In genomic region chr2:28360066-28360741, GRCh38 we compare ENCODE assay signal across 12 cellular contexts. TPM values are rescaled to one million over a fixed set of nuclear protein-coding genes. Genes with fewer than 3 reads are reported as not detected.
DNase-seq lines count a peak whose midpoint lies in the region; ATAC-seq and TF ChIP-seq lines count a peak whose summit lies in the region.
"Had no signal": no experiment of that assay in that cellular context is flagged by ENCODE, and none has a peak within 500 bp of the region (broad histone marks: within the 10 kb centered on the region; RNA-seq: fewer than 3 reads in every experiment).

No MANE protein-coding gene starts in this region.

- H3K27ac ChIP-seq in SJSA1 (peak overlapping the region; percentile 63; the same call in 1 of the 2 replicates), hepatocyte (peak overlapping the region; percentile 59), upper lobe of left lung (peak overlapping the region; percentile 43 to 80 (median 58)), aorta (ENCODE audit: low read depth in 1 of 2, low read length in 2 of 2) (no peak overlapping the region)
- H3K27ac ChIP-seq: SK-N-MC had no signal

- H2AFZ ChIP-seq in hepatocyte: no peak overlapping the region

- no peaks in the 10 kb centered on the region for H3K36me3 Mint-ChIP-seq in activated naive CD4-positive, alpha-beta T cell treated with anti-CD3 and anti-CD28 coated beads, Interleukin-2, amount 50 U/mL, for 24 hours

- no peaks in the 10 kb centered on the region for H3K79me2 ChIP-seq in hepatocyte

- no peak overlapping the region for H3K4me2 ChIP-seq in hepatocyte

- no peaks in the 10 kb centered on the region for H3K27me3 Mint-ChIP-seq in activated naive CD4-positive, alpha-beta T cell treated with anti-CD3 and anti-CD28 coated beads, Interleukin-2, amount 50 U/mL, for 24 hours

- no peak for TF ChIP-seq CTCF in hepatocyte (IDR thresholded peaks at IDR 0.05; ENCODE audit: poor library complexity)
- TF ChIP-seq CTCF in upper lobe of left lung (IDR thresholded peaks at IDR 0.05): no peak

- H3K9me3 Mint-ChIP-seq in activated naive CD4-positive, alpha-beta T cell treated with anti-CD3 and anti-CD28 coated beads, Interleukin-2, amount 50 U/mL, for 24 hours: no peaks in the 10 kb centered on the region

- H4K20me1 ChIP-seq in hepatocyte (ENCODE audit: insufficient read depth, poor library complexity, severe bottlenecking): no peaks in the 10 kb centered on the region

- H3K4me1 ChIP-seq in SJSA1 (replicated peaks) (peaks cover 66% of the 10 kb centered on the region), hepatocyte (ENCODE audit: insufficient read depth) (peaks cover 35% of the 10 kb centered on the region), upper lobe of left lung (peaks cover 31 to 40% (median 33%) of the 10 kb centered on the region in 4 donors), aorta (ENCODE audit: control insufficient read depth in 1 of 2, insufficient read depth in 2 of 2, low read length in 2 of 2) (no peaks in the 10 kb centered on the region)
- H3K4me1 ChIP-seq: HAP-1 had no signal

- intact Hi-C loops in aorta (cut with DNase I): no loop called here

- no peak for ATAC-seq in upper lobe of left lung (ENCODE audit: low FRiP score in 2 of 2)
- no peak for ATAC-seq in GM19395 (IDR thresholded peaks at IDR 0.05; ENCODE audit: unreplicated experiment)
- ATAC-seq in aorta (ENCODE audit: low FRiP score): no peak

- WGBS in hepatocyte (ENCODE audit: low lambda C conversion rate, missing lambda C conversion rate): 88% methylated on average over 15 of the region's 15 CpGs
- 82 to 84% methylated on average over 15 of the region's 15 CpGs for WGBS in upper lobe of left lung, 2 donors
- WGBS in aorta, 2 donors: 94 to 96% methylated on average over 15 of the region's 15 CpGs

- H3K4me3 ChIP-seq in SJSA1 (no peak overlapping the region), hepatocyte (no peak overlapping the region), upper lobe of left lung (no peak overlapping the region), aorta (ENCODE audit: low read length in 2 of 2) (no peak overlapping the region)
- H3K4me3 ChIP-seq: HAP-1, SK-N-MC had no signal

- DNase-seq in activated naive CD4-positive, alpha-beta T cell treated with anti-CD3 and anti-CD28 coated beads, Interleukin-2, amount 50 U/mL, for 16 hours: no peak
- DNase-seq in SJSA1 (ENCODE audit: low read depth in 1 of 2, low spot score in 2 of 2) (no peak), hepatocyte (ENCODE audit: low spot score) (no peak), upper lobe of left lung (peak in 1 of 2 donors; percentile 48), amygdala (lab: John Stamatoyannopoulos, UW) (no peak), aorta (no peak)
- DNase-seq: Karpas-422, NCI-H446 had no signal

- peak in 1 of 4 donors; percentile 35 for TF ChIP-seq POLR2A in upper lobe of left lung (IDR thresholded peaks at IDR 0.05)

- H3K9me2 ChIP-seq in hepatocyte (replicated peaks; ENCODE audit: insufficient read depth): no peaks in the 10 kb centered on the region

- peak overlapping the region; percentile 30 for H3K4me3 Mint-ChIP-seq in activated naive CD4-positive, alpha-beta T cell treated with anti-CD3 and anti-CD28 coated beads, Interleukin-2, amount 50 U/mL, for 24 hours

- H3K36me3 ChIP-seq in SJSA1: no peaks in the 10 kb centered on the region
- H3K36me3 ChIP-seq in hepatocyte (replicated peaks; ENCODE audit: insufficient read depth, low read depth): no peaks in the 10 kb centered on the region
- no peaks in the 10 kb centered on the region for H3K36me3 ChIP-seq in upper lobe of left lung
- no peaks in the 10 kb centered on the region for H3K36me3 ChIP-seq in aorta (ENCODE audit: control insufficient read depth in 1 of 2, insufficient read depth in 2 of 2, low read length in 1 of 2)
- H3K36me3 ChIP-seq: HAP-1 had no signal

- H3K27ac Mint-ChIP-seq in activated naive CD4-positive, alpha-beta T cell treated with anti-CD3 and anti-CD28 coated beads, Interleukin-2, amount 50 U/mL, for 24 hours: peak overlapping the region; percentile 55

- TF ChIP-seq EP300 in upper lobe of left lung (IDR thresholded peaks at IDR 0.05): no peak

- H3K4me1 Mint-ChIP-seq in activated naive CD4-positive, alpha-beta T cell treated with anti-CD3 and anti-CD28 coated beads, Interleukin-2, amount 50 U/mL, for 24 hours: peaks cover 60% of the 10 kb centered on the region

- H3K9me3 ChIP-seq in SJSA1 (replicated peaks) (no peaks in the 10 kb centered on the region), hepatocyte (ENCODE audit: low read depth) (no peaks in the 10 kb centered on the region), upper lobe of left lung (no peaks in the 10 kb centered on the region), aorta (ENCODE audit: control insufficient read depth, low read length) (no peaks in the 10 kb centered on the region)
- H3K9me3 ChIP-seq: HAP-1 had no signal

- H3K27me3 ChIP-seq in SJSA1 (replicated peaks): no peaks in the 10 kb centered on the region
- H3K27me3 ChIP-seq in hepatocyte: no peaks in the 10 kb centered on the region
- no peaks in the 10 kb centered on the region for H3K27me3 ChIP-seq in upper lobe of left lung
- H3K27me3 ChIP-seq in aorta (ENCODE audit: control insufficient read depth in 1 of 2, insufficient read depth in 2 of 2, low read length in 1 of 2): no peaks in the 10 kb centered on the region

RNA-seq across cellular contexts. Expression of gene FOSL2, which starts 32.5 kb away (rescaled TPM):
- total RNA-seq in SJSA1 (2014; rRNA removed; shearing (Covaris generic)): 28.8 and 44.7 TPM in 2 replicates
- total RNA-seq in hepatocyte (148 and 164 TPM in 2 replicates), upper lobe of left lung (100 to 1,000 TPM in 3 of 6 donors, 10 to 100 TPM in 3; 71.0 to 137 (median 91.0) TPM), aorta (100 to 1,000 TPM; 184 to 260 TPM)
- polyA plus RNA-seq in hepatocyte (84.0 and 91.1 TPM in 2 replicates), aorta (10 to 100 TPM; 20.0 to 33.2 TPM)

Comparison
In these comparisons a context has a peak if more than half of its experiments do, and no peak if none do; other contexts are left out.
1. H3K27ac ChIP-seq: peak in SJSA1 (single experiment), hepatocyte (single experiment) and upper lobe of left lung (4 of 4); none in aorta (0 of 2).